ENCODE assay signal across 16 cellular contexts in genomic region chr5:110377411-110378392, GRCh38.
DNase-seq lines count a peak whose midpoint lies in the region; ATAC-seq and TF ChIP-seq lines count a peak whose summit lies in the region.
"Had no signal": no experiment of that assay in that cellular context is flagged by ENCODE, and none has a peak within 500 bp of the region (broad histone marks: within the 10 kb centered on the region; RNA-seq: fewer than 3 reads in every experiment).

No MANE protein-coding gene starts in this region.

- TF ChIP-seq CTCF in brain (conservative IDR thresholded peaks at IDR 0.05), result no peak
- no peak for TF ChIP-seq CTCF in kidney epithelial cell (IDR thresholded peaks at IDR 0.05; ENCODE audit: insufficient read depth, low read length, poor library complexity, severe bottlenecking)
- no peak for TF ChIP-seq CTCF in ascending aorta (IDR thresholded peaks at IDR 0.05)

- H3K4me3 Mint-ChIP-seq in brain, result peak overlapping the region in 1 of 5 experiments; percentile 5
- H3K4me3 Mint-ChIP-seq: dendritic cell treated with granulocyte-macrophage colony-stimulating factor and Interleukin-4, amounts not matched to agents 40 ng/mL and 50 ng/mL, for 4 days; T-helper 1 cell treated with Interleukin-12 subunit alpha and Interleukin-12 subunit beta and Interleukin-4 antibody, amounts not matched to agents 30 μg/mL and 1 μg/mL, for 36 hours had no signal

- peaks cover 31% of the 10 kb centered on the region for H3K4me1 Mint-ChIP-seq in brain

- H3K27ac ChIP-seq in ascending aorta, result no peak overlapping the region

- no peaks in the 10 kb centered on the region for H3K27me3 ChIP-seq in kidney epithelial cell (ENCODE audit: control insufficient read depth, insufficient read depth, low read length)
- no peaks in the 10 kb centered on the region for H3K27me3 ChIP-seq in ascending aorta

- DNase-seq in A172 (ENCODE audit: low spot score), result peak; percentile 47
- peak; percentile 19 for DNase-seq in HK-2 (ENCODE audit: unreplicated experiment)
- peak; percentile 75 for DNase-seq in kidney epithelial cell (ENCODE audit: low read depth)
- no peak for DNase-seq in ascending aorta (ENCODE audit: low spot score in 2 of 2)
- no peak for DNase-seq in effector CD8-positive, alpha-beta T cell (lab: John Stamatoyannopoulos, UW)
- no peak for DNase-seq in T1000 (lab: John Stamatoyannopoulos, UW)
- DNase-seq: activated CD4-positive, alpha-beta T cell treated with anti-CD3 and anti-CD28 coated beads, Interleukin-2, amount 50 U/mL, for 48 hours; activated naive CD4-positive, alpha-beta T cell treated with Interleukin-2 at 50 U/mL for 16 hours; Kasumi-1; NCI-H2171; nucleus accumbens had no signal

- intact Hi-C loops in ascending aorta (cut with DNase I), result no loop called here

- no peaks in the 10 kb centered on the region for H3K36me3 ChIP-seq in kidney epithelial cell (ENCODE audit: control insufficient read depth, insufficient read depth, low read length)
- no peaks in the 10 kb centered on the region for H3K36me3 ChIP-seq in ascending aorta

- H3K27me3 Mint-ChIP-seq in brain, result no peaks in the 10 kb centered on the region
- H3K27me3 Mint-ChIP-seq: dendritic cell treated with granulocyte-macrophage colony-stimulating factor and Interleukin-4, amounts not matched to agents 40 ng/mL and 50 ng/mL, for 4 days had no signal

- peaks cover 0 to 3% (median 0%) of the 10 kb centered on the region in 5 experiments for H3K9me3 Mint-ChIP-seq in brain
- H3K9me3 Mint-ChIP-seq: dendritic cell treated with granulocyte-macrophage colony-stimulating factor and Interleukin-4, amounts not matched to agents 40 ng/mL and 50 ng/mL, for 4 days; T-helper 1 cell treated with Interleukin-12 subunit alpha and Interleukin-12 subunit beta and Interleukin-4 antibody, amounts not matched to agents 30 μg/mL and 1 μg/mL, for 36 hours had no signal

- no peak for ATAC-seq in GM19467 (IDR thresholded peaks at IDR 0.05; ENCODE audit: unreplicated experiment)
- ATAC-seq: left lobe of liver had no signal

- H3K36me3 Mint-ChIP-seq in brain, result no peaks in the 10 kb centered on the region

- H3K4me1 ChIP-seq in ascending aorta, result no peaks in the 10 kb centered on the region

- H3K4me3 ChIP-seq in kidney epithelial cell (ENCODE audit: low read depth, low read length) (no peak overlapping the region), ascending aorta (no peak overlapping the region)

- no peaks in the 10 kb centered on the region for H3K9me3 ChIP-seq in ascending aorta

- H3K27ac Mint-ChIP-seq in brain, result peak overlapping the region in 4 of 5 experiments; percentile 5 to 85 (median 50)
- H3K27ac Mint-ChIP-seq: dendritic cell treated with granulocyte-macrophage colony-stimulating factor and Interleukin-4, amounts not matched to agents 40 ng/mL and 50 ng/mL, for 4 days; T-helper 1 cell treated with Interleukin-12 subunit alpha and Interleukin-12 subunit beta and Interleukin-4 antibody, amounts not matched to agents 30 μg/mL and 1 μg/mL, for 36 hours had no signal

Comparison
In these comparisons a context has a peak if more than half of its experiments do, and no peak if none do; other contexts are left out.
1. DNase-seq: peak in A172 (single experiment), HK-2 (single experiment) and kidney epithelial cell (single experiment); none in ascending aorta (0 of 2), effector CD8-positive, alpha-beta T cell (single experiment) and T1000 (single experiment).